ENCODE assay signal across 1 cellular context in genomic region chr9:91071185-91071990, GRCh38.
TF ChIP-seq lines count a peak whose summit lies in the region.

No MANE protein-coding gene starts in this region.

TF ChIP-seq in HepG2, 621 proteins besides CTCF, POLR2A, EP300 and RAD21 (continued from another document and continues in another):
- TF ChIP-seq PATZ1 (CRISPR knock-in tag; IDR thresholded peaks at IDR 0.05) (0 out of 2 replicates have a peak, but pooled peaks have one; percentile 23), PHF21A (CRISPR knock-in tag; IDR thresholded peaks at IDR 0.05) (peak; percentile 69), RNF2 (conservative IDR thresholded peaks at IDR 0.05; ENCODE audit: low read depth) (no peak), NAIF1 (CRISPR knock-in tag; IDR thresholded peaks at IDR 0.05; ENCODE audit: borderline replicate concordance) (no peak), ZNF441 (CRISPR knock-in tag; IDR thresholded peaks at IDR 0.05; ENCODE audit: borderline replicate concordance) (no peak; the same call in 1 of the 2 replicates), MTA3 (CRISPR knock-in tag; IDR thresholded peaks at IDR 0.05) (no peak), NR1H2 (CRISPR knock-in tag; IDR thresholded peaks at IDR 0.05; ENCODE audit: borderline replicate concordance, low read depth) (no peak), NR0B2 (CRISPR knock-in tag; IDR thresholded peaks at IDR 0.05) (no peak), BCLAF1 (IDR thresholded peaks at IDR 0.05) (no peak), HMGXB3 (CRISPR knock-in tag; IDR thresholded peaks at IDR 0.05; ENCODE audit: borderline replicate concordance) (0 out of 2 replicates have a peak, but pooled peaks have one; percentile 17), HNRNPH1 (optimal IDR thresholded peaks at IDR 0.05; ENCODE audit: low read depth, low read length) (no peak), THAP7 (CRISPR knock-in tag; IDR thresholded peaks at IDR 0.05) (peak; percentile 57; the same call in 1 of the 2 replicates), U2AF1 (optimal IDR thresholded peaks at IDR 0.05; ENCODE audit: low read depth, low read length) (no peak), ZNF317 (CRISPR knock-in tag; IDR thresholded peaks at IDR 0.05) (no peak), AGO2 (optimal IDR thresholded peaks at IDR 0.05; ENCODE audit: low read depth, low read length) (no peak), ZNF33B (CRISPR knock-in tag; IDR thresholded peaks at IDR 0.05) (0 out of 2 replicates have a peak, but pooled peaks have one; percentile 22), PBX3 (CRISPR knock-in tag; IDR thresholded peaks at IDR 0.05; ENCODE audit: borderline replicate concordance) (no peak), DMAP1 (CRISPR knock-in tag; IDR thresholded peaks at IDR 0.05) (no peak; the same call in 1 of the 2 replicates), ZNF362 (CRISPR knock-in tag; IDR thresholded peaks at IDR 0.05; ENCODE audit: borderline replicate concordance) (no peak; the same call in 1 of the 2 replicates), HNF4G (IDR thresholded peaks at IDR 0.05; ENCODE audit: borderline replicate concordance, low read depth, low read length) (no peak), HNF4G (CRISPR knock-in tag; IDR thresholded peaks at IDR 0.05; ENCODE audit: borderline replicate concordance, low read depth) (no peak; the same call in 1 of the 2 replicates), FOXK2 (IDR thresholded peaks at IDR 0.05) (no peak), PREB (CRISPR knock-in tag; IDR thresholded peaks at IDR 0.05) (no peak), ZMYM4 (CRISPR knock-in tag; IDR thresholded peaks at IDR 0.05) (peak; percentile 59), MYNN (CRISPR knock-in tag; IDR thresholded peaks at IDR 0.05; ENCODE audit: low read depth) (no peak), ZBTB4 (CRISPR knock-in tag; IDR thresholded peaks at IDR 0.05; ENCODE audit: borderline replicate concordance) (no peak), KLF16 (CRISPR knock-in tag; IDR thresholded peaks at IDR 0.05) (no peak), ZBTB10 (CRISPR knock-in tag; IDR thresholded peaks at IDR 0.05; ENCODE audit: borderline replicate concordance) (0 out of 2 replicates have a peak, but pooled peaks have one; percentile 71), FOXM1 (CRISPR knock-in tag; IDR thresholded peaks at IDR 0.05) (no peak)
